20 cellular contexts compared by ENCODE assay signal in the genomic region with DNA sequence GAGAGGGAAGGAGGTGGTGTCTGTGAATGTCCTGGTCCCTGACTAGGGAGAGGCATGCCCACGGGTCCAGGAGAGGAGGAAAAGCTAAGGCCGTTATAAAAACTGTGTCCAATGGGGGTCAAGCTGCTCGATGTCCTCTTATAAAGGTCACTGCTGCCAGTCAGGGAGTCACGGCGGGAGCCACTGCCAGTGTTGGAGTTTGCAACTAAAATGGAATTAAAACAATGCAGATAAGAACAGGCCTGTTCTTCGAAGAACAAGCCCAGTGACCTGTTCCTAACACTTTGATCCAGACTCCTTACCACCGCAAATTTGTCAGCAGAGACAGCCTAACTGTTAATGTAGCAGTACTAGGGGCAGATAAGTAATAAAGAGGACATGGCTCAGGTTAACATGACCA. TPM values are rescaled to one million over a fixed set of nuclear protein-coding genes. Genes with fewer than 3 reads are reported as not detected.
DNase-seq lines count a peak whose midpoint lies in the region; ATAC-seq and TF ChIP-seq lines count a peak whose summit lies in the region.
"Had no signal": no experiment of that assay in that cellular context is flagged by ENCODE, and none has a peak within 500 bp of the region (broad histone marks: within the 10 kb centered on the region; RNA-seq: fewer than 3 reads in every experiment).

No MANE protein-coding gene starts in this region.

- H3K27ac ChIP-seq in right cardiac atrium (ENCODE audit: low read length) (peak overlapping the region; percentile 22), stomach smooth muscle (ENCODE audit: low read length) (peak overlapping the region; percentile 7), spleen (peak overlapping the region in 1 of 8 donors; percentile 18)
- H3K27ac ChIP-seq: A549, BLaER1, brain microvascular endothelial cell, KMS-11, left lung, neural progenitor cell had no signal

- H3K4me3 ChIP-seq in right cardiac atrium (ENCODE audit: low read length): no peak overlapping the region
- no peak overlapping the region for H3K4me3 ChIP-seq in stomach smooth muscle (ENCODE audit: low read length in 2 of 2)
- H3K4me3 ChIP-seq in spleen: no peak overlapping the region
- H3K4me3 ChIP-seq: A549, BLaER1, left lung, mucosa of descending colon, neural progenitor cell had no signal

- 34% methylated on average over 7 of the region's 7 CpGs for WGBS in right cardiac atrium
- 82 to 93% (median 87%) methylated on average over 7 of the region's 7 CpGs for WGBS in spleen, 5 donors

- H3K4me1 Mint-ChIP-seq in activated naive CD4-positive, alpha-beta T cell treated with anti-CD3 and anti-CD28 coated beads for 36 hours (ENCODE audit: low read depth): peaks cover 4% of the 10 kb centered on the region
- peaks cover 6 to 21% of the 10 kb centered on the region in 2 donors for H3K4me1 Mint-ChIP-seq in effector memory CD8-positive, alpha-beta T cell (ENCODE audit: low read depth in 2 of 2)
- H3K4me1 Mint-ChIP-seq: neural progenitor cell had no signal

- no peak for ATAC-seq in effector memory CD8-positive, alpha-beta T cell (replicated peaks)
- ATAC-seq in right cardiac atrium (peak; percentile 44 to 60), sciatic nerve (no peak)
- ATAC-seq: A549; activated naive CD4-positive, alpha-beta T cell treated with anti-CD3 and anti-CD28 coated beads, Interleukin-2, amount 50 U/mL, for 72 hours; left lung; mucosa of descending colon; stimulated activated naive CD8-positive, alpha-beta T cell treated with anti-CD3 and anti-CD28 coated beads, Interleukin-15, amount 100 ng/mL, for 72 hours had no signal

- H3K27me3 Mint-ChIP-seq in activated naive CD4-positive, alpha-beta T cell treated with anti-CD3 and anti-CD28 coated beads for 36 hours (ENCODE audit: low read depth): no peaks in the 10 kb centered on the region
- H3K27me3 Mint-ChIP-seq in effector memory CD8-positive, alpha-beta T cell: no peaks in the 10 kb centered on the region
- H3K27me3 Mint-ChIP-seq: stimulated activated naive CD8-positive, alpha-beta T cell treated with anti-CD3 and anti-CD28 coated beads, Interleukin-15, amount 100 ng/mL, for 72 hours had no signal

- peaks cover 48% of the 10 kb centered on the region for H3K36me3 Mint-ChIP-seq in activated naive CD4-positive, alpha-beta T cell treated with anti-CD3 and anti-CD28 coated beads for 36 hours (ENCODE audit: low read depth)
- H3K36me3 Mint-ChIP-seq in effector memory CD8-positive, alpha-beta T cell (ENCODE audit: insufficient read depth): peaks cover 92% of the 10 kb centered on the region

- H3K9me3 Mint-ChIP-seq in activated naive CD4-positive, alpha-beta T cell treated with anti-CD3 and anti-CD28 coated beads for 36 hours: no peaks in the 10 kb centered on the region
- H3K9me3 Mint-ChIP-seq in effector memory CD8-positive, alpha-beta T cell: no peaks in the 10 kb centered on the region
- H3K9me3 Mint-ChIP-seq: activated naive CD4-positive, alpha-beta T cell treated with anti-CD3 and anti-CD28 coated beads, Interleukin-2, amount 50 U/mL, for 72 hours; neural progenitor cell; stimulated activated naive CD8-positive, alpha-beta T cell treated with anti-CD3 and anti-CD28 coated beads, Interleukin-15, amount 100 ng/mL, for 72 hours had no signal

- no peak for TF ChIP-seq CTCF in spleen (IDR thresholded peaks at IDR 0.05 in 8 of 11, conservative IDR thresholded peaks at IDR 0.05 in 3 of 11)

- H3K4me1 ChIP-seq in right cardiac atrium (ENCODE audit: control insufficient read depth, insufficient read depth, low read length): peaks cover 8% of the 10 kb centered on the region
- H3K4me1 ChIP-seq in stomach smooth muscle (ENCODE audit: control insufficient read depth, insufficient read depth, low read length): peaks cover 14% of the 10 kb centered on the region
- peaks cover 0 to 39% (median 14%) of the 10 kb centered on the region in 6 donors for H3K4me1 ChIP-seq in spleen
- H3K4me1 ChIP-seq: BLaER1, neural progenitor cell had no signal

- intact Hi-C loops in activated naive CD4-positive, alpha-beta T cell treated with anti-CD3 and anti-CD28 coated beads for 36 hours (cut with micrococcal nuclease): no loop called here
- intact Hi-C loops in right cardiac atrium (cut with DNase I): no loop called here
- intact Hi-C loops in spleen (cut with DNase I; ENCODE audit: low total_unique reads): no loop called here
- intact Hi-C loops in sciatic nerve (cut with DNase I): no loop called here

- peaks cover 26 to 43% of the 10 kb centered on the region in 2 donors for H3K36me3 ChIP-seq in stomach smooth muscle (ENCODE audit: control insufficient read depth in 2 of 2, insufficient read depth in 2 of 2, low read length in 2 of 2)
- peaks cover 0 to 100% (median 84%) of the 10 kb centered on the region in 6 donors for H3K36me3 ChIP-seq in spleen

- H3K27me3 ChIP-seq in right cardiac atrium (ENCODE audit: control insufficient read depth, insufficient read depth) (no peaks in the 10 kb centered on the region), stomach smooth muscle (ENCODE audit: control insufficient read depth in 1 of 2, insufficient read depth in 2 of 2, low read length in 2 of 2) (no peaks in the 10 kb centered on the region), spleen (replicated peaks in 1 of 7) (no peaks in the 10 kb centered on the region)
- H3K27me3 ChIP-seq: BLaER1, brain microvascular endothelial cell, left lung, neural progenitor cell had no signal

- DNase-seq in activated naive CD4-positive, alpha-beta T cell treated with anti-CD3 and anti-CD28 coated beads for 36 hours: no peak
- DNase-seq in activated naive CD4-positive, alpha-beta T cell treated with Interleukin-2 at 50 U/mL for 16 hours: no peak
- DNase-seq in effector memory CD8-positive, alpha-beta T cell: no peak
- DNase-seq in right cardiac atrium (peak in 2 of 3 donors; percentile 24 to 63), NCI-H748 (lab: John Stamatoyannopoulos, UW; ENCODE audit: unreplicated experiment) (no peak), spleen (no peak), sciatic nerve (ENCODE audit: low spot score) (no peak)
- DNase-seq: activated CD4-positive, CD25-positive, alpha-beta regulatory T cell treated with anti-CD3 and anti-CD28 coated beads, Interleukin-2, amount 50 U/mL, for 72 hours; brain microvascular endothelial cell; left lung; mucosa of descending colon; NCI-H69; RPMI8226; stimulated activated naive CD8-positive, alpha-beta T cell treated with anti-CD3 and anti-CD28 coated beads, Interleukin-15, amount 100 ng/mL, for 72 hours had no signal

- peak overlapping the region; percentile 48 for H3K27ac Mint-ChIP-seq in activated naive CD4-positive, alpha-beta T cell treated with anti-CD3 and anti-CD28 coated beads for 36 hours
- peak overlapping the region; percentile 80 to 84 for H3K27ac Mint-ChIP-seq in effector memory CD8-positive, alpha-beta T cell
- H3K27ac Mint-ChIP-seq: neural progenitor cell had no signal

- no peak overlapping the region for H3K4me3 Mint-ChIP-seq in activated naive CD4-positive, alpha-beta T cell treated with anti-CD3 and anti-CD28 coated beads for 36 hours
- no peak overlapping the region for H3K4me3 Mint-ChIP-seq in effector memory CD8-positive, alpha-beta T cell
- H3K4me3 Mint-ChIP-seq: neural progenitor cell; stimulated activated naive CD8-positive, alpha-beta T cell treated with anti-CD3 and anti-CD28 coated beads, Interleukin-15, amount 100 ng/mL, for 72 hours had no signal

- H3K9ac ChIP-seq in stomach smooth muscle (ENCODE audit: low read length in 2 of 2): no peak overlapping the region
- H3K9ac ChIP-seq: BLaER1, KMS-11, neural progenitor cell had no signal

- CTCF ChIA-PET in activated naive CD4-positive, alpha-beta T cell treated with anti-CD3 and anti-CD28 coated beads for 36 hours (lab: Charles Lee): no interaction called here

- H3K9me3 ChIP-seq in right cardiac atrium (ENCODE audit: control insufficient read depth, low read length): no peaks in the 10 kb centered on the region
- H3K9me3 ChIP-seq in stomach smooth muscle (ENCODE audit: control insufficient read depth in 2 of 2, low read length in 2 of 2): no peaks in the 10 kb centered on the region
- no peaks in the 10 kb centered on the region for H3K9me3 ChIP-seq in spleen
- H3K9me3 ChIP-seq: A549, BLaER1, left lung, mucosa of descending colon had no signal

- TF ChIP-seq POLR2A in spleen (IDR thresholded peaks at IDR 0.05): no peak

RNA-seq across cellular contexts. Expression of gene SDC3, which starts 56.1 kb away (rescaled TPM):
- under 1 TPM; 0.19 to 0.49 TPM for total RNA-seq in activated naive CD4-positive, alpha-beta T cell treated with anti-CD3 and anti-CD28 coated beads for 36 hours
- total RNA-seq in right cardiac atrium (10 to 100 TPM; 33.2 to 39.5 (median 38.5) TPM), spleen (100 to 1,000 TPM; 134 to 347 (median 175) TPM), sciatic nerve (84.9 TPM)
- polyA plus RNA-seq in right cardiac atrium (40.9 TPM), spleen (10 to 100 TPM in 2 of 3 donors, 1 to 10 TPM in 1; 8.0 to 43.5 (median 14.5) TPM)

Comparison
In these comparisons a context has a peak if more than half of its experiments do, and no peak if none do; other contexts are left out.
1. DNase-seq: peak in right cardiac atrium (2 of 3); none in activated naive CD4-positive, alpha-beta T cell treated with anti-CD3 and anti-CD28 coated beads for 36 hours (single experiment), activated naive CD4-positive, alpha-beta T cell treated with Interleukin-2 at 50 U/mL for 16 hours (single experiment), effector memory CD8-positive, alpha-beta T cell (0 of 3), NCI-H748 (single experiment), spleen (single experiment) and sciatic nerve (single experiment).
2. ATAC-seq: peak in right cardiac atrium (2 of 2); none in effector memory CD8-positive, alpha-beta T cell (single experiment) and sciatic nerve (single experiment).
3. RNA of gene SDC3, which starts 56.1 kb away (total RNA-seq): 134 to 347 TPM in spleen, 84.9 TPM in sciatic nerve (single experiment) and 33.2 to 39.5 TPM in right cardiac atrium; 0.19 to 0.49 TPM in activated naive CD4-positive, alpha-beta T cell treated with anti-CD3 and anti-CD28 coated beads for 36 hours; every median in the first group is over 10 times any median in the second.